26 cellular contexts compared by ENCODE assay signal in the genomic region with DNA sequence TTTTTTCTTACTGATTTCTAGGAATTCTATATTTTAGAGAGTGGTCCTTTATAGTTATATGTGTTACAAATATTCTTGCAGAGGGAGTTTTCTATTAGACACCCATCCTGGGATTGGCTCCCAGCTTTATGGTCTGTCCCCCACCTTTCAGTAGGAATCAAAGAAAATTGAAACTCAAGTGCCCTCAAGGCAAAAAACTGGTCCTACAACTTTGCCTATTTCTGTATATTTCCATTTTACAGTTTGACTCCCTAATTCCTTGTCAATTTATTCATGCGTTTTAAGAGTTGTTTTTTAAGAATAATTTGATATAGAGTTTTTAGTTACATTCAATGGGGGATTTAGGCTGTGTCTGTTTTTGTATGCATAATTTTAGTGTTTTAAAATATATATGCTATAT.
DNase-seq lines count a peak whose midpoint lies in the region; ATAC-seq, FAIRE-seq and TF ChIP-seq lines count a peak whose summit lies in the region.
"Had no signal": no experiment of that assay in that cellular context is flagged by ENCODE, and none has a peak within 500 bp of the region (broad histone marks: within the 10 kb centered on the region; RNA-seq: fewer than 3 reads in every experiment).

No MANE protein-coding gene starts in this region.

- CTCF ChIA-PET in PC-3 (lab: Charles Lee) = interaction anchor here (1.5 to 1.6 kb wide), 2 partner anchors 76 to 242 kb away, joined by 4 to 11 read pairs; no protein-coding TSS in a partner anchor

- H3K4me2 ChIP-seq in GM23338 (peak overlapping the region; percentile 35), PC-3 (ENCODE audit: low read length) (peak overlapping the region; percentile 4; the same call in 1 of the 2 replicates), keratinocyte (ENCODE audit: control insufficient read depth, extremely low read depth, insufficient read depth, low read depth, low read length) (peak overlapping the region; percentile 87)
- H3K4me2 ChIP-seq: BLaER1, SK-N-SH had no signal

- peaks cover 18% of the 10 kb centered on the region for H3K4me1 Mint-ChIP-seq in GM23338
- H3K4me1 Mint-ChIP-seq in T-helper 2 cell treated with Interferon-gamma antibody and Interleukin-4, amounts not matched to agents 5 μg/mL and 100 μg/mL, for 36 hours (ENCODE audit: low read depth) = no peaks in the 10 kb centered on the region

- ATAC-seq in GM23338 = no peak
- no peak for ATAC-seq in PC-3
- ATAC-seq in sciatic nerve = no peak
- no peak for ATAC-seq in HG02642 (IDR thresholded peaks at IDR 0.05; ENCODE audit: poor library complexity, unreplicated experiment)

- no peaks in the 10 kb centered on the region for H3K9me2 ChIP-seq in GM23338 (ENCODE audit: insufficient read depth)
- no peaks in the 10 kb centered on the region for H3K9me2 ChIP-seq in PC-3 (replicated peaks; ENCODE audit: low read length)
- H3K9me2 ChIP-seq: SK-N-SH had no signal

- H3K9me1 ChIP-seq in keratinocyte (ENCODE audit: control insufficient read depth, extremely low read depth, insufficient read depth, low read length) = no peaks in the 10 kb centered on the region

- no peaks in the 10 kb centered on the region for H3K9me3 ChIP-seq in PC-3 (ENCODE audit: low read length)
- no peaks in the 10 kb centered on the region for H3K9me3 ChIP-seq in keratinocyte (ENCODE audit: control insufficient read depth, low read depth, low read length)
- H3K9me3 ChIP-seq: BLaER1, HAP-1, Peyer's patch, SK-N-SH had no signal

- no peak for TF ChIP-seq CTCF in GM23338 (conservative IDR thresholded peaks at IDR 0.05; ENCODE audit: low read depth in 2 of 2)
- no peak for TF ChIP-seq CTCF in PC-3 (conservative IDR thresholded peaks at IDR 0.05; ENCODE audit: low read depth, low read length)
- no peak for TF ChIP-seq CTCF in epithelial cell of esophagus (IDR thresholded peaks at IDR 0.05; ENCODE audit: insufficient read depth, low read depth, low read length, missing control alignments)
- no peak for TF ChIP-seq CTCF in keratinocyte (optimal IDR thresholded peaks at IDR 0.05 in 1 of 3, IDR thresholded peaks at IDR 0.05 in 1 of 3, conservative IDR thresholded peaks at IDR 0.05 in 1 of 3; ENCODE audit: extremely low read depth in 1 of 3, insufficient read depth in 2 of 3, low read length in 3 of 3)

- H3K27me3 Mint-ChIP-seq in GM23338 (ENCODE audit: insufficient read depth, low read depth, poor library complexity) = peaks cover 4% of the 10 kb centered on the region
- H3K27me3 Mint-ChIP-seq in T-helper 2 cell treated with Interferon-gamma antibody and Interleukin-4, amounts not matched to agents 5 μg/mL and 100 μg/mL, for 36 hours (ENCODE audit: low read depth) = no peaks in the 10 kb centered on the region
- H3K27me3 Mint-ChIP-seq: CD4-positive, CD25-positive, alpha-beta regulatory T cell had no signal

- peaks cover 8% of the 10 kb centered on the region; the same call in 2 of the 3 replicates for H3K36me3 Mint-ChIP-seq in GM23338 (ENCODE audit: low read depth)
- H3K36me3 Mint-ChIP-seq in T-helper 2 cell treated with Interferon-gamma antibody and Interleukin-4, amounts not matched to agents 5 μg/mL and 100 μg/mL, for 36 hours (ENCODE audit: low read depth) = no peaks in the 10 kb centered on the region

- H2AFZ ChIP-seq in GM23338 (no peak overlapping the region), PC-3 (ENCODE audit: low read length) (no peak overlapping the region), keratinocyte (ENCODE audit: control insufficient read depth, low read length) (peak overlapping the region; percentile 88)

- no peaks in the 10 kb centered on the region for H3K9me3 Mint-ChIP-seq in GM23338
- H3K9me3 Mint-ChIP-seq in T-helper 2 cell treated with Interferon-gamma antibody and Interleukin-4, amounts not matched to agents 5 μg/mL and 100 μg/mL, for 36 hours = no peaks in the 10 kb centered on the region
- H3K9me3 Mint-ChIP-seq: HFFc6 had no signal

- peaks cover 22% of the 10 kb centered on the region for H3K4me1 ChIP-seq in GM23338 (ENCODE audit: insufficient read depth)
- peaks cover 25% of the 10 kb centered on the region for H3K4me1 ChIP-seq in PC-3 (ENCODE audit: insufficient read depth, low read length)
- H3K4me1 ChIP-seq in keratinocyte (ENCODE audit: control insufficient read depth, extremely low read depth, insufficient read depth, low read length) = peaks cover 40% of the 10 kb centered on the region
- H3K4me1 ChIP-seq: BLaER1, Peyer's patch had no signal

- H3K9ac ChIP-seq in PC-3 (ENCODE audit: low read length) (no peak overlapping the region), keratinocyte (ENCODE audit: control insufficient read depth, extremely low read depth, insufficient read depth, low read length) (peak overlapping the region; percentile 79)
- H3K9ac ChIP-seq: BLaER1, SK-N-SH had no signal

- dilution Hi-C loops in keratinocyte (cut with MboI; ENCODE audit: extremely low pct_ligation_motif_present, low sequenced_read_pairs) = no loop called here

- POLR2A ChIA-PET in PC-3 (lab: Charles Lee; ENCODE audit: unreplicated experiment) = interaction anchor here (0.6 kb wide), 1 partner anchor 269 kb away, joined by 3 read pairs; no protein-coding TSS in a partner anchor

- H3K4me3 ChIP-seq in GM23338 (no peak overlapping the region), PC-3 (ENCODE audit: low read length) (no peak overlapping the region), epithelial cell of esophagus (ENCODE audit: low read length) (no peak overlapping the region), keratinocyte (ENCODE audit: control insufficient read depth in 2 of 3, extremely low read depth in 1 of 3, insufficient read depth in 2 of 3, low read depth in 1 of 3, low read length in 3 of 3) (peak overlapping the region in 2 of 3 experiments; percentile 7 to 44)
- H3K4me3 ChIP-seq: BLaER1, HAP-1, Peyer's patch had no signal

- no peak for FAIRE-seq in keratinocyte (lab: Jason Lieb, UNC)
- FAIRE-seq: D721Med, GM18507 had no signal

- H3K36me3 ChIP-seq in GM23338 (ENCODE audit: insufficient read depth) (no peaks in the 10 kb centered on the region; the same call in 1 of the 2 replicates), PC-3 (ENCODE audit: low read depth, low read length) (no peaks in the 10 kb centered on the region), keratinocyte (ENCODE audit: control insufficient read depth in 2 of 2, extremely low read depth in 1 of 2, insufficient read depth in 2 of 2, low read length in 2 of 2) (no peaks in the 10 kb centered on the region)
- H3K36me3 ChIP-seq: HAP-1 had no signal

- H4K20me1 ChIP-seq in GM23338 (replicated peaks; ENCODE audit: insufficient read depth) (no peaks in the 10 kb centered on the region), PC-3 (ENCODE audit: low read length) (no peaks in the 10 kb centered on the region), keratinocyte (ENCODE audit: control insufficient read depth, extremely low read depth, insufficient read depth, low read length) (no peaks in the 10 kb centered on the region)
- H4K20me1 ChIP-seq: BLaER1 had no signal

- intact Hi-C loops in PC-3 (cut with micrococcal nuclease) (no loop called here), sciatic nerve (cut with DNase I) (no loop called here)

- peak overlapping the region; percentile 36 for H3K27ac Mint-ChIP-seq in GM23338
- H3K27ac Mint-ChIP-seq in T-helper 2 cell treated with Interferon-gamma antibody and Interleukin-4, amounts not matched to agents 5 μg/mL and 100 μg/mL, for 36 hours = no peak overlapping the region
- H3K27ac Mint-ChIP-seq: CD4-positive, CD25-positive, alpha-beta regulatory T cell; HFFc6 had no signal

- H3K27me3 ChIP-seq in GM23338 (ENCODE audit: insufficient read depth) (no peaks in the 10 kb centered on the region), PC-3 (ENCODE audit: low read length) (no peaks in the 10 kb centered on the region), keratinocyte (ENCODE audit: control insufficient read depth, extremely low read depth, insufficient read depth, low read length) (no peaks in the 10 kb centered on the region)
- H3K27me3 ChIP-seq: BLaER1, Peyer's patch had no signal

- DNase-seq in GM23338 (ENCODE audit: low spot score) (no peak), PC-3 (peak; percentile 65), epithelial cell of esophagus (ENCODE audit: low read depth) (peak; percentile 49), keratinocyte (ENCODE audit: low read depth, low spot score) (no peak), sciatic nerve (ENCODE audit: low spot score) (no peak)
- DNase-seq in stimulated activated CD4-positive, alpha-beta T cell treated with anti-CD3 and anti-CD28 coated beads, Interleukin-15, amount 100 ng/mL, for 24 hours = no peak
- DNase-seq in T-helper 2 cell treated with Interferon-gamma antibody and Interleukin-4, amounts not matched to agents 5 μg/mL and 100 μg/mL, for 36 hours (ENCODE audit: low spot score) = no peak
- DNase-seq: CD4-positive, CD25-positive, alpha-beta regulatory T cell; DMS53; GOT3; HFFc6; Karpas-422; NCI-H1092 treated with DMSO at 0.1 percent for 48 hours; NCI-H1436; NCI-H187 treated with DMSO at 0.1 percent for 48 hours; NCI-H2107; NCI-H526; NCI-H82; Peyer's patch; SK-N-SH; SW 1271 had no signal

- H3K4me3 Mint-ChIP-seq in GM23338 = no peak overlapping the region
- no peak overlapping the region for H3K4me3 Mint-ChIP-seq in T-helper 2 cell treated with Interferon-gamma antibody and Interleukin-4, amounts not matched to agents 5 μg/mL and 100 μg/mL, for 36 hours
- H3K4me3 Mint-ChIP-seq: CD4-positive, CD25-positive, alpha-beta regulatory T cell; HFFc6 had no signal

- no peaks in the 10 kb centered on the region for H3K79me2 ChIP-seq in GM23338 (replicated peaks; ENCODE audit: insufficient read depth)
- H3K79me2 ChIP-seq in PC-3 (ENCODE audit: low read length) = no peaks in the 10 kb centered on the region
- H3K79me2 ChIP-seq in keratinocyte (ENCODE audit: control insufficient read depth, insufficient read depth, low read length) = no peaks in the 10 kb centered on the region

- BruUV-seq in PC-3 (replicated peaks; lab: Mats Ljungman, UMichigan) = no TSS peak

- H3K27ac ChIP-seq in GM23338 (ENCODE audit: low read depth) = peak overlapping the region; percentile 2; the same call in 1 of the 2 replicates
- no peak overlapping the region for H3K27ac ChIP-seq in PC-3 (ENCODE audit: low read length)
- peak overlapping the region; percentile 99 for H3K27ac ChIP-seq in keratinocyte (ENCODE audit: control insufficient read depth, insufficient read depth, low read length)
- H3K27ac ChIP-seq: BLaER1, Peyer's patch had no signal

- H3F3A ChIP-seq in GM23338 (replicated peaks; ENCODE audit: low read depth) (no peaks in the 10 kb centered on the region), PC-3 (ENCODE audit: low read length, unreplicated experiment) (no peaks in the 10 kb centered on the region)

TF ChIP-seq in GM23338, 12 proteins besides CTCF, POLR2A, EP300 and RAD21 (continues in another document):
- TF ChIP-seq JUNB (IDR thresholded peaks at IDR 0.05; ENCODE audit: unreplicated experiment) (no peak), STAT1 (IDR thresholded peaks at IDR 0.05; ENCODE audit: unreplicated experiment) (no peak), EZH2 (IDR thresholded peaks at IDR 0.05; ENCODE audit: low read depth, unreplicated experiment) (no peak), ZNF331 (CRISPR knock-in tag; IDR thresholded peaks at IDR 0.05; ENCODE audit: low read depth) (no peak), POLR2AphosphoS5 (IDR thresholded peaks at IDR 0.05; ENCODE audit: low read depth) (no peak)

Comparison
In these comparisons a context has a peak if more than half of its experiments do, and no peak if none do; other contexts are left out.
1. DNase-seq: peak in PC-3 (single experiment) and epithelial cell of esophagus (single experiment); none in GM23338 (single experiment), keratinocyte (single experiment), sciatic nerve (single experiment), stimulated activated CD4-positive, alpha-beta T cell treated with anti-CD3 and anti-CD28 coated beads, Interleukin-15, amount 100 ng/mL, for 24 hours (single experiment) and T-helper 2 cell treated with Interferon-gamma antibody and Interleukin-4, amounts not matched to agents 5 μg/mL and 100 μg/mL, for 36 hours (single experiment).
2. H3K4me2 ChIP-seq: peak in every context shown above with its lines; median percentile 87 in keratinocyte; 35 in GM23338; 4 in PC-3.
3. H3K4me3 ChIP-seq: peak in keratinocyte (2 of 3); none in GM23338 (single experiment), PC-3 (single experiment) and epithelial cell of esophagus (single experiment).